ENCODE assay signal across 3 cellular contexts in genomic region chr9:23914431-23915003, GRCh38.
"Had no signal": no experiment of that assay in that cellular context is flagged by ENCODE, and none has a peak within 500 bp of the region (broad histone marks: within the 10 kb centered on the region; RNA-seq: fewer than 3 reads in every experiment).

No MANE protein-coding gene starts in this region.

- ATAC-seq: GM12878 had no signal

- DNase-seq: GDM1, GF-D8 had no signal

- H3K4me3 ChIP-seq: GM12878 had no signal
